ENCODE assay signal across 1 cellular context in the genomic region with DNA sequence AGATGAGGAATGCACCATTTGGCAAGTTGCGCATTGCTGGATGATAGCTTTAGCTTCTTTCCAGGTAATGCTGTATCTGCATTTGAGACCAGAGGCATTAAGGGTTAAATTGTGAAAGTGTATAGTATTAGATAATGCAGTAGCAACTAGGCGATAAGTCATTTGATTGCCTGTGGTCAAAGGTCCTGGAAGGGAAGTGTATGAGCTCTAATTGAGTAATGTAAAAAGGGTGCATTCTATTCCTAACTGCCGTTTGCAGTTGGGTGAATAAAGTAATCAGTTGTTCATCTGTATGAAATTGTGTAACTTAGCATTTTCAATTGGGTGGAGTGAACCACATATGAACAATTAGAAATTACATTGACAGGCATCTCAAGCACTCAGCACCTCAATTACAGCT.
A peak's percentile ranks its signal among the peaks of the same experiment; 100 is the strongest.
TF ChIP-seq lines count a peak whose summit lies in the region.

No MANE protein-coding gene starts in this region.

TF ChIP-seq in K562, 482 proteins besides CTCF, POLR2A, EP300 and RAD21 (continued from another document and continues in another):
- no peak for TF ChIP-seq CHD7 (IDR thresholded peaks at IDR 0.05; ENCODE audit: low read depth, low read length)
- no peak for TF ChIP-seq TCF7L2 (IDR thresholded peaks at IDR 0.05; ENCODE audit: low read depth, low read length)
- no peak for TF ChIP-seq PREB (CRISPR knock-in tag; IDR thresholded peaks at IDR 0.05)
- no peak for TF ChIP-seq BDP1 (IDR thresholded peaks at IDR 0.05; ENCODE audit: insufficient read depth, insufficient read length)
- no peak for TF ChIP-seq HNRNPLL (IDR thresholded peaks at IDR 0.05; ENCODE audit: low read depth, low read length, poor library complexity, severe bottlenecking)
- no peak for TF ChIP-seq SNRNP70 (optimal IDR thresholded peaks at IDR 0.05; ENCODE audit: low read depth, low read length)
- TF ChIP-seq MTF1 (CRISPR knock-in tag; IDR thresholded peaks at IDR 0.05; ENCODE audit: borderline replicate concordance): no peak
- no peak for TF ChIP-seq ARNT (IDR thresholded peaks at IDR 0.05)
- TF ChIP-seq L3MBTL2 (IDR thresholded peaks at IDR 0.05): peak; percentile 44; the same call in 1 of the 2 replicates
- TF ChIP-seq, protein P1, sequence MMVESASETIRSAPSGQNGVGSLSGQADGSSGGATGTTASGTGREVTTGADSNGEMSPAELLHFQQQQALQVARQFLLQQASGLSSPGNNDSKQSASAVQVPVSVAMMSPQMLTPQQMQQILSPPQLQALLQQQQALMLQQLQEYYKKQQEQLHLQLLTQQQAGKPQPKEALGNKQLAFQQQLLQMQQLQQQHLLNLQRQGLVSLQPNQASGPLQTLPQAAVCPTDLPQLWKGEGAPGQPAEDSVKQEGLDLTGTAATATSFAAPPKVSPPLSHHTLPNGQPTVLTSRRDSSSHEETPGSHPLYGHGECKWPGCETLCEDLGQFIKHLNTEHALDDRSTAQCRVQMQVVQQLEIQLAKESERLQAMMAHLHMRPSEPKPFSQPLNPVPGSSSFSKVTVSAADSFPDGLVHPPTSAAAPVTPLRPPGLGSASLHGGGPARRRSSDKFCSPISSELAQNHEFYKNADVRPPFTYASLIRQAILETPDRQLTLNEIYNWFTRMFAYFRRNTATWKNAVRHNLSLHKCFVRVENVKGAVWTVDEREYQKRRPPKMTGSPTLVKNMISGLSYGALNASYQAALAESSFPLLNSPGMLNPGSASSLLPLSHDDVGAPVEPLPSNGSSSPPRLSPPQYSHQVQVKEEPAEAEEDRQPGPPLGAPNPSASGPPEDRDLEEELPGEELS (CRISPR knock-in tag; IDR thresholded peaks at IDR 0.05; ENCODE audit: borderline replicate concordance): no peak
- peak in 1 of 2 experiments; percentile 47; a peak in 1 of 4 replicates for TF ChIP-seq TEAD1 (CRISPR knock-in tag; IDR thresholded peaks at IDR 0.05)
- TF ChIP-seq, protein P2, sequence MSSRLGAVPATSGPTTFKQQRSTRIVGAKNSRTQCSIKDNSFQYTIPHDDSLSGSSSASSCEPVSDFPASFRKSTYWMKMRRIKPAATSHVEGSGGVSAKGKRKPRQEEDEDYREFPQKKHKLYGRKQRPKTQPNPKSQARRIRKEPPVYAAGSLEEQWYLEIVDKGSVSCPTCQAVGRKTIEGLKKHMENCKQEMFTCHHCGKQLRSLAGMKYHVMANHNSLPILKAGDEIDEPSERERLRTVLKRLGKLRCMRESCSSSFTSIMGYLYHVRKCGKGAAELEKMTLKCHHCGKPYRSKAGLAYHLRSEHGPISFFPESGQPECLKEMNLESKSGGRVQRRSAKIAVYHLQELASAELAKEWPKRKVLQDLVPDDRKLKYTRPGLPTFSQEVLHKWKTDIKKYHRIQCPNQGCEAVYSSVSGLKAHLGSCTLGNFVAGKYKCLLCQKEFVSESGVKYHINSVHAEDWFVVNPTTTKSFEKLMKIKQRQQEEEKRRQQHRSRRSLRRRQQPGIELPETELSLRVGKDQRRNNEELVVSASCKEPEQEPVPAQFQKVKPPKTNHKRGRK (tag; IDR thresholded peaks at IDR 0.05): no peak
- 0 out of 2 replicates have a peak, but pooled peaks have one; percentile 27 for TF ChIP-seq DPF2 (IDR thresholded peaks at IDR 0.05)
- no peak for TF ChIP-seq CC2D1A (IDR thresholded peaks at IDR 0.05)
- TF ChIP-seq TEAD4 (IDR thresholded peaks at IDR 0.05; ENCODE audit: low read length): peak; percentile 59; the same call in 1 of the 2 replicates
- no peak for TF ChIP-seq TEAD4 (CRISPR knock-in tag; IDR thresholded peaks at IDR 0.05; ENCODE audit: borderline replicate concordance)
- TF ChIP-seq CBFA2T3 (IDR thresholded peaks at IDR 0.05): peak; percentile 32
- no peak for TF ChIP-seq HMG20A (CRISPR knock-in tag; conservative IDR thresholded peaks at IDR 0.05)
- TF ChIP-seq, protein P3, sequence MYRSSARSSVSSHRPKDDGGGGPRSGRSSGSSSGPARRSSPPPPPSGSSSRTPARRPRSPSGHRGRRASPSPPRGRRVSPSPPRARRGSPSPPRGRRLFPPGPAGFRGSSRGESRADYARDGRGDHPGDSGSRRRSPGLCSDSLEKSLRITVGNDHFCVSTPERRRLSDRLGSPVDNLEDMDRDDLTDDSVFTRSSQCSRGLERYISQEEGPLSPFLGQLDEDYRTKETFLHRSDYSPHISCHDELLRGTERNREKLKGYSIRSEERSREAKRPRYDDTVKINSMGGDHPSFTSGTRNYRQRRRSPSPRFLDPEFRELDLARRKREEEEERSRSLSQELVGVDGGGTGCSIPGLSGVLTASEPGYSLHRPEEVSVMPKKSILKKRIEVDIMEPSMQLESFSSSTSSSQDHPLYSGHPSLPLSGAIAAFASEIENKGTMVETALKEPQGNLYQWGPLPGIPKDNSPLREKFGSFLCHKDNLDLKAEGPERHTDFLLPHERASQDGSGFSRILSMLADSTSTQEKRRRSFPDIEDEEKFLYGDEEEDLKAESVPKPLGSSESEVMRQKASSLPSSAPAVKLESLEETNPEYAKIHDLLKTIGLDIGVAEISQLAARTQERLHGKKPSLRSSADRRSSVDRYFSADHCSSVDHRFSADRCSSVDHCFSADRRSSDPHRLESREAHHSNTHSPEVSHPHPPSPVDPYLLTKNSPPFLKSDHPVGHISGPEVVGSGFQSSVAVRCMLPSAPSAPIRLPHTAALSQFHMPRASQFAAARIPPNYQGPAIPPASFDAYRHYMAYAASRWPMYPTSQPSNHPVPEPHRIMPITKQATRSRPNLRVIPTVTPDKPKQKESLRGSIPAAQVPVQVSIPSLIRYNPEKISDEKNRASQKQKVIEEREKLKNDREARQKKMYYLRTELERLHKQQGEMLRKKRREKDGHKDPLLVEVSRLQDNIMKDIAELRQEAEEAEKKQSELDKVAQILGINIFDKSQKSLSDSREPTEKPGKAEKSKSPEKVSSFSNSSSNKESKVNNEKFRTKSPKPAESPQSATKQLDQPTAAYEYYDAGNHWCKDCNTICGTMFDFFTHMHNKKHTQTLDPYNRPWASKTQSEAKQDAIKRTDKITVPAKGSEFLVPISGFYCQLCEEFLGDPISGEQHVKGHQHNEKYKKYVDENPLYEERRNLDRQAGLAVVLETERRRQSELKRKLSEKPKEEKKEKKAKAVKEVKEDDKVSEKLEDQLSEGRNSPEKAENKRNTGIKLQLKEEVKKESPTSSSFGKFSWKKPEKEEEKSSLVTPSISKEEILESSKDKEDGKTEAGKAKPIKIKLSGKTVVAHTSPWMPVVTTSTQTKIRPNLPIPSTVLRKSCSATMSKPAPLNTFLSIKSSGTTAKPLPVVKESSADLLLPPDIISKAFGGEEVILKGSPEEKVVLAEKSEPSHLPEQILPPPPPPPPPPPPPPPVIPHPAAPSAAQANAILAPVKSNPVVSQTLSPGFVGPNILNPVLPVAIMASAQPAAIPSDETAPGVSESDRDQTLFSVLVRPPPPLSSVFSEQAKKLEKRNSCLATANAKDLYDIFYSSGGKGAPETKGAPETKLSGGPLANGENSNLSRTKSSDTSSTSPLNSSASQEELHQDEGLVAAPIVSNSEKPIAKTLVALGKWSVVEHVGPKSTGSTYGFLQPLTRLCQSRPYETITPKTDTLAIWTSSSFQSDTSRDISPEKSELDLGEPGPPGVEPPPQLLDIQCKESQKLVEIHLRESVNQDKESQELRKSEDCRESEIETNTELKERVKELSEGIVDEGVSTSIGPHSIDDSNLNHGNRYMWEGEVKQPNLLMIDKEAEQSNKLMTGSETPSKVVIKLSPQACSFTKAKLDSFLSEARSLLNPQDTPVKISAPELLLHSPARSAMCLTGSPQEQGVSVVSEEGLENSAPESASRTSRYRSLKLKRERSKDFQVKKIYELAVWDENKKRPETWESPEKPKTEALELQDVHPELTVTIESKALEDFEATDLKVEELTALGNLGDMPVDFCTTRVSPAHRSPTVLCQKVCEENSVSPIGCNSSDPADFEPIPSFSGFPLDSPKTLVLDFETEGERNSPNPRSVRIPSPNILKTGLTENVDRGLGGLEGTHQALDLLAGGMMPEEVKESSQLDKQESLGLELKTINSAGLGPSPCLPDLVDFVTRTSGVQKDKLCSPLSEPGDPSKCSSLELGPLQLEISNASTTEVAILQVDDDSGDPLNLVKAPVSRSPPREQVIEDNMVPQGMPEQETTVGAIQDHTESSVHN (IDR thresholded peaks at IDR 0.05; ENCODE audit: borderline replicate concordance in 1 of 2, low read depth in 1 of 2): no peak
- no peak for TF ChIP-seq ZNF224 (CRISPR knock-in tag; IDR thresholded peaks at IDR 0.05)
- 0 out of 2 replicates have a peak, but pooled peaks have one; percentile 34 for TF ChIP-seq CTBP1 (IDR thresholded peaks at IDR 0.05; ENCODE audit: borderline replicate concordance)
- peak; percentile 38; the same call in 1 of the 2 replicates for TF ChIP-seq MTA1 (IDR thresholded peaks at IDR 0.05; ENCODE audit: borderline replicate concordance)
- TF ChIP-seq PTRF (tag; IDR thresholded peaks at IDR 0.05): 0 out of 2 replicates have a peak, but pooled peaks have one; percentile 9
- peak; percentile 78; the same call in 1 of the 2 replicates for TF ChIP-seq ESRRA (IDR thresholded peaks at IDR 0.05; ENCODE audit: borderline replicate concordance, low read depth)
- TF ChIP-seq SP1 (CRISPR knock-in tag; IDR thresholded peaks at IDR 0.05): no peak
- TF ChIP-seq SMAD4 (CRISPR knock-in tag; conservative IDR thresholded peaks at IDR 0.05): 0 out of 2 replicates have a peak, but pooled peaks have one; percentile 52
- TF ChIP-seq ILK (tag; IDR thresholded peaks at IDR 0.05; ENCODE audit: borderline replicate concordance, low read depth): no peak
- TF ChIP-seq TRIM28 (IDR thresholded peaks at IDR 0.05): no peak
